ENCODE assay signal across 8 cellular contexts in the genomic region with DNA sequence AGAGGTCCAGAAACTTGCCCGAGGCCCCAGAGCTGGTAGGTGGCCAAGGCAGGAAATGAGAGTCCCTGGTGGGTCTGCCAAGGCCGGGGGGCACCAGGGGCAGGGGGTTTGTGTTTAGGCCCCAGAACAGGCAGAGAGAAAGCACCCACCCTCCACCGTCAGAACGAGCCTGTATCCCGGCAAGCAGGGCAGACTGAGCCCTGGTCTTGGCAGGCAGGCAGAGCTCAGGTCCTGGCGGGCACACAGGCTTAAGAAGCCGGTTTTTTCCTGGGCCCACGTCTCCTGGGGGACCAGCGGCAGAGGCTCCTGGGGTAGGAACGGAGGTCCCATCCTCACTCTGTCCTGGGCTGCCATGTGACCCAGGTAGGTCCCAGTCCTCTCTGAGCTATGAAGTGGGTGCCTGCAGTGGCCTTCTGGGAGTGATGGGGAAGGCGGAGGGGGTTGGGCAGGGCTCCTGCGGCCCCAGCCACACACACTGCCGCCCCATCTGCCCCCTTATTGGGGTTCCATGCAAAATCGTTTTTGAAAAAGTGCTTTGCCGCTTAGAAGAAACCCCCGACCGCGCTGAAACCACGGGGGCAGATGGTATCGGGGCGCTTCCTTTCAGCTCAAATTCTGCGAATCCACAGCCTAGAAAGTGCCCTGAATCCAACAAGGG. TPM values are rescaled to one million over a fixed set of nuclear protein-coding genes. Genes with fewer than 3 reads are reported as not detected.
DNase-seq lines count a peak whose midpoint lies in the region; ATAC-seq, FAIRE-seq and TF ChIP-seq lines count a peak whose summit lies in the region.

No MANE protein-coding gene starts in this region.

- H4K20me1 ChIP-seq in HepG2 (ENCODE audit: insufficient read depth, low read length): 0 out of 2 replicates have a peak, but pooled peaks cover 4% of the 10 kb centered on the region

- H2AFZ ChIP-seq in HepG2 (ENCODE audit: low read length): no peak overlapping the region

- peak overlapping the region; percentile 97 to 99 (median 98) for H3K27ac Mint-ChIP-seq in naive thymus-derived CD4-positive, alpha-beta T cell

- no peaks in the 10 kb centered on the region for H3K79me2 ChIP-seq in HepG2 (ENCODE audit: insufficient read depth, low read length)

- H3K9ac ChIP-seq in liver (ENCODE audit: low read depth in 1 of 2, low read length in 2 of 2) (peak overlapping the region in 1 of 2 donors; percentile 65), HepG2 (ENCODE audit: insufficient read depth, low read depth, low read length) (no peak overlapping the region)

- H3K4me1 ChIP-seq in liver (ENCODE audit: control insufficient read depth in 4 of 4, insufficient read depth in 4 of 4, low read length in 3 of 4): peaks cover 30 to 72% (median 54%) of the 10 kb centered on the region in 4 donors
- peaks cover 38% of the 10 kb centered on the region for H3K4me1 ChIP-seq in HepG2 (ENCODE audit: insufficient read depth, low read length)
- H3K4me1 ChIP-seq in naive thymus-derived CD4-positive, alpha-beta T cell (ENCODE audit: control insufficient read depth in 2 of 2, insufficient read depth in 2 of 2, low read length in 2 of 2): peaks cover 91 to 93% of the 10 kb centered on the region in 2 donors
- no peaks in the 10 kb centered on the region for H3K4me1 ChIP-seq in aorta (ENCODE audit: control insufficient read depth in 1 of 2, insufficient read depth in 2 of 2, low read length in 2 of 2)

- no TSS peak for BruUV-seq in HepG2 (replicated peaks; lab: Mats Ljungman, UMichigan)

- POLR2A ChIA-PET in HepG2 (lab: Yijun Ruan, JAX): no interaction called here
- POLR2A ChIA-PET in naive thymus-derived CD4-positive, alpha-beta T cell (lab: Charles Lee): interaction anchor here (0.6 to 9.3 kb wide), 7 partner anchors 9 to 267 kb away, joined by 5 to 127 read pairs (median 9); a partner anchor contains a TSS

- peak overlapping the region; percentile 77 to 97 (median 86) for H3K4me3 Mint-ChIP-seq in naive thymus-derived CD4-positive, alpha-beta T cell

- H3K27me3 Mint-ChIP-seq in naive thymus-derived CD4-positive, alpha-beta T cell: no peaks in the 10 kb centered on the region

- H3K9me3 ChIP-seq in liver (ENCODE audit: control insufficient read depth in 4 of 4, low read length in 3 of 4): no peaks in the 10 kb centered on the region
- H3K9me3 ChIP-seq in HepG2 (ENCODE audit: low read length): no peaks in the 10 kb centered on the region
- H3K9me3 ChIP-seq in naive thymus-derived CD4-positive, alpha-beta T cell (ENCODE audit: control insufficient read depth in 2 of 3, low read length in 3 of 3): no peaks in the 10 kb centered on the region
- no peaks in the 10 kb centered on the region for H3K9me3 ChIP-seq in aorta (ENCODE audit: control insufficient read depth, low read length)

- H3K9me3 Mint-ChIP-seq in naive thymus-derived CD4-positive, alpha-beta T cell: no peaks in the 10 kb centered on the region

- H3K27ac ChIP-seq in liver (ENCODE audit: low read depth in 1 of 2, low read length in 2 of 2) (peak overlapping the region; percentile 92 to 94), HepG2 (ENCODE audit: extremely low read length, insufficient read depth, low read length) (no peak overlapping the region), aorta (ENCODE audit: low read depth in 1 of 2, low read length in 2 of 2) (no peak overlapping the region)
- peak overlapping the region; percentile 94 for H3K27ac ChIP-seq in naive thymus-derived CD4-positive, alpha-beta T cell (ENCODE audit: low read depth, low read length)

- TF ChIP-seq RAD21 in liver (IDR thresholded peaks at IDR 0.05): no peak
- TF ChIP-seq RAD21 in HepG2 (CRISPR knock-in tag; IDR thresholded peaks at IDR 0.05): no peak

- peaks cover 76 to 96% (median 90%) of the 10 kb centered on the region in 7 donors for H3K4me1 Mint-ChIP-seq in naive thymus-derived CD4-positive, alpha-beta T cell

- peaks cover 0 to 21% (median 4%) of the 10 kb centered on the region in 5 donors for H3K36me3 Mint-ChIP-seq in naive thymus-derived CD4-positive, alpha-beta T cell

- CTCF ChIA-PET in HepG2 (lab: Yijun Ruan, JAX; ENCODE audit: low intra/inter-chr PET ratio, low total read pairs): no interaction called here
- CTCF ChIA-PET in naive thymus-derived CD4-positive, alpha-beta T cell (lab: Charles Lee): interaction anchor here (0.6 to 2.4 kb wide), 7 partner anchors 12 to 35 kb away, joined by 3 to 16 read pairs (median 4); no protein-coding TSS in a partner anchor

- FAIRE-seq in HepG2 (lab: Jason Lieb, UNC): no peak

- in situ Hi-C loops in HepG2 (cut with HindIII; ENCODE audit: extremely low pct_ligation_motif_present, low pct_unique_long_range_greater_than_20kb): no loop called here

- H3K27me3 ChIP-seq in liver (ENCODE audit: control insufficient read depth in 4 of 4, insufficient read depth in 4 of 4, low read length in 3 of 4) (no peaks in the 10 kb centered on the region), HepG2 (ENCODE audit: control insufficient read depth in 1 of 2, insufficient read depth in 2 of 2, low read length in 2 of 2) (no peaks in the 10 kb centered on the region), aorta (ENCODE audit: control insufficient read depth in 1 of 2, insufficient read depth in 2 of 2, low read length in 1 of 2) (no peaks in the 10 kb centered on the region)
- no peaks in the 10 kb centered on the region for H3K27me3 ChIP-seq in naive thymus-derived CD4-positive, alpha-beta T cell (ENCODE audit: control insufficient read depth in 2 of 2, insufficient read depth in 2 of 2, low read length in 2 of 2)

- H3K36me3 ChIP-seq in liver (ENCODE audit: control insufficient read depth in 4 of 4, insufficient read depth in 3 of 4, low read depth in 1 of 4, low read length in 3 of 4): no peaks in the 10 kb centered on the region
- H3K36me3 ChIP-seq in HepG2 (replicated peaks in 1 of 2; ENCODE audit: control insufficient read depth in 1 of 2, insufficient read depth in 2 of 2, low read length in 2 of 2): peaks cover 2 to 16% of the 10 kb centered on the region in 2 experiments; a peak in 3 of 5 replicates
- H3K36me3 ChIP-seq in naive thymus-derived CD4-positive, alpha-beta T cell (ENCODE audit: control insufficient read depth in 2 of 3, insufficient read depth in 3 of 3, low read length in 3 of 3): no peaks in the 10 kb centered on the region
- H3K36me3 ChIP-seq in aorta (ENCODE audit: control insufficient read depth in 1 of 2, insufficient read depth in 2 of 2, low read length in 1 of 2): no peaks in the 10 kb centered on the region

- no peak for TF ChIP-seq POLR2A in HepG2 (IDR thresholded peaks at IDR 0.05; ENCODE audit: insufficient read depth in 1 of 2, low read depth in 2 of 2, low read length in 2 of 2)

- H3K4me2 ChIP-seq in HepG2 (ENCODE audit: low read depth, low read length): no peak overlapping the region

- no peak for TF ChIP-seq EP300 in HepG2 (IDR thresholded peaks at IDR 0.05; ENCODE audit: low read depth in 2 of 2, low read length in 2 of 2)
- TF ChIP-seq EP300 in HepG2 (CRISPR knock-in tag; IDR thresholded peaks at IDR 0.05; ENCODE audit: borderline replicate concordance): no peak

- H3K4me3 ChIP-seq in liver (ENCODE audit: low read depth in 1 of 3, low read length in 3 of 3) (no peak overlapping the region), HepG2 (replicated peaks in 1 of 3; ENCODE audit: insufficient read depth in 1 of 3, low read depth in 2 of 3, low read length in 3 of 3) (no peak overlapping the region), aorta (ENCODE audit: low read length in 2 of 2) (no peak overlapping the region)
- peak overlapping the region; percentile 62 for H3K4me3 ChIP-seq in naive thymus-derived CD4-positive, alpha-beta T cell (ENCODE audit: low read length)

- DNase-seq in HepG2 (ENCODE audit: low spot score): no peak
- DNase-seq in activated gamma-delta T cell treated with anti-CD3 and anti-CD28 coated beads, Interleukin-2, amount 50 U/mL, for 16 hours (ENCODE audit: low read depth): peak; percentile 66
- peak; percentile 36 to 75 (median 53) for DNase-seq in naive thymus-derived CD4-positive, alpha-beta T cell
- DNase-seq in aorta: no peak
- no peak for DNase-seq in NCI-H524 treated with DMSO at 0.1 percent for 48 hours (lab: John Stamatoyannopoulos, UW)
- DNase-seq in inferior parietal cortex (ENCODE audit: extremely low spot score): no peak
- no peak for DNase-seq in NCI-H345 (lab: John Stamatoyannopoulos, UW)

- WGBS in liver: 47% methylated on average over 22 of the region's 22 CpGs
- 92% methylated on average over 15 of the region's 22 CpGs for WGBS in HepG2 (ENCODE audit: low lambda C conversion rate)
- WGBS in aorta, 2 donors: 54 to 58% methylated on average over 22 of the region's 22 CpGs

- intact Hi-C loops in HepG2 (cut with micrococcal nuclease; ENCODE audit: unreplicated experiment) (no loop called here), aorta (cut with DNase I) (no loop called here)
- intact Hi-C loops in naive thymus-derived CD4-positive, alpha-beta T cell (cut with micrococcal nuclease): loop anchor here (1.0 to 5.0 kb wide), 5 partner anchors 15 to 582 kb away; a partner anchor contains a TSS

- ATAC-seq in HepG2 (no peak), aorta (ENCODE audit: low FRiP score) (peak; percentile 27)
- ATAC-seq in naive thymus-derived CD4-positive, alpha-beta T cell: peak; percentile 42

- TF ChIP-seq CTCF in liver (IDR thresholded peaks at IDR 0.05; ENCODE audit: low read depth, low read length, missing input control) (no peak), HepG2 (CRISPR knock-in tag; IDR thresholded peaks at IDR 0.05) (no peak)

RNA-seq across cellular contexts. Expression of a gene that starts 24.2 kb away (rescaled TPM):
- total RNA-seq in liver (10 to 100 TPM; 10.7 to 18.7 TPM), HepG2 (2016; rRNA removed; fragmentation: Illumina TruSeq; extraction: Trizol) (6.8 and 6.9 TPM in 2 replicates), aorta (10 to 100 TPM; 34.4 to 45.5 TPM)
- polyA plus RNA-seq in liver (1 to 10 TPM; 4.4 to 6.9 TPM), HepG2 (2011; rRNA removed) (6.8 and 7.1 TPM in 2 replicates), aorta (10 to 100 TPM; 11.4 to 12.6 TPM)
- 3.0 and 4.5 TPM in 2 replicates for total RNA-seq in HepG2 (2016; cell fraction: cytosol; rRNA removed; fragmentation: Illumina TruSeq; extraction: Trizol; ENCODE audit: low read depth)
- 5.3 and 6.3 TPM in 2 replicates for total RNA-seq in HepG2 (2016; cell fraction: insoluble cytoplasmic fraction; rRNA removed; fragmentation: Illumina TruSeq; extraction: Trizol)
- 8.1 and 8.8 TPM in 2 replicates for total RNA-seq in HepG2 (2016; cell fraction: membrane; rRNA removed; fragmentation: Illumina TruSeq; extraction: Trizol)
- 3.3 and 4.2 TPM in 2 replicates for total RNA-seq in HepG2 (2016; cell fraction: nucleus; rRNA removed; fragmentation: Illumina TruSeq; extraction: Trizol)
- polyA plus RNA-seq in HepG2 (2011; cell fraction: cytosol; rRNA removed): 5.9 and 7.0 TPM in 2 replicates
- 6.3 and 7.7 TPM in 2 replicates for polyA plus RNA-seq in HepG2 (2011; cell fraction: nucleus; rRNA removed)
- polyA plus RNA-seq in HepG2 (2012): 5.1 and 9.2 TPM in 2 replicates
- polyA plus RNA-seq in HepG2 (2016; cell fraction: cytosol; fragmentation: Illumina TruSeq; extraction: Trizol; ENCODE audit: low read depth): 0.99 and 1.3 TPM in 2 replicates
- polyA plus RNA-seq in HepG2 (2016; cell fraction: insoluble cytoplasmic fraction; fragmentation: Illumina TruSeq; extraction: Trizol; ENCODE audit: low read depth): 7.6 and 9.1 TPM in 2 replicates
- 5.2 and 5.7 TPM in 2 replicates for polyA plus RNA-seq in HepG2 (2016; cell fraction: membrane; fragmentation: Illumina TruSeq; extraction: Trizol; ENCODE audit: low read depth)
- polyA plus RNA-seq in HepG2 (2016; cell fraction: nucleus; fragmentation: Illumina TruSeq; extraction: Trizol; ENCODE audit: insufficient read depth, low read depth): 8.8 and 9.8 TPM in 2 replicates
- polyA minus RNA-seq in HepG2 (2011; rRNA and poly(A)+ RNA removed; ENCODE audit: low replicate concordance): 2.2 and 11.4 TPM in 2 replicates
- polyA minus RNA-seq in HepG2 (2011; cell fraction: cytosol; rRNA and poly(A)+ RNA removed): 6.2 and 6.9 TPM in 2 replicates
- 3.3 and 3.9 TPM in 2 replicates for polyA minus RNA-seq in HepG2 (2011; cell fraction: nucleus; rRNA and poly(A)+ RNA removed)
- 10 to 100 TPM; 18.5 to 71.4 (median 29.8) TPM for total RNA-seq in naive thymus-derived CD4-positive, alpha-beta T cell
- 1 to 10 TPM; 3.5 to 7.8 TPM for polyA plus RNA-seq in naive thymus-derived CD4-positive, alpha-beta T cell

Comparison
In these comparisons a context has a peak if more than half of its experiments do, and no peak if none do; other contexts are left out.
1. H3K27ac ChIP-seq: peak in liver (2 of 2) and naive thymus-derived CD4-positive, alpha-beta T cell (single experiment); none in HepG2 (single experiment) and aorta (0 of 2).
2. DNase-seq: peak in activated gamma-delta T cell treated with anti-CD3 and anti-CD28 coated beads, Interleukin-2, amount 50 U/mL, for 16 hours (single experiment) and naive thymus-derived CD4-positive, alpha-beta T cell (9 of 9); none in HepG2 (single experiment), aorta (0 of 2), NCI-H524 treated with DMSO at 0.1 percent for 48 hours (single experiment), inferior parietal cortex (single experiment) and NCI-H345 (single experiment).
3. intact Hi-C loops: an anchor here in naive thymus-derived CD4-positive, alpha-beta T cell (1.0 to 5.0 kb wide); none called in HepG2 and aorta.